15 cellular contexts compared by ENCODE assay signal in genomic region chr9:97553841-97554240, GRCh38. TPM values are rescaled to one million over a fixed set of nuclear protein-coding genes. Genes with fewer than 3 reads are reported as not detected.
DNase-seq lines count a peak whose midpoint lies in the region; ATAC-seq and TF ChIP-seq lines count a peak whose summit lies in the region.
"Had no signal": no experiment of that assay in that cellular context is flagged by ENCODE, and none has a peak within 500 bp of the region (broad histone marks: within the 10 kb centered on the region; RNA-seq: fewer than 3 reads in every experiment).

No MANE protein-coding gene starts in this region.

- TF ChIP-seq CTCF in esophagus muscularis mucosa (IDR thresholded peaks at IDR 0.05) (no peak), thyroid gland (IDR thresholded peaks at IDR 0.05) (no peak), vagina (IDR thresholded peaks at IDR 0.05) (no peak)

- H3K4me3 ChIP-seq in esophagus muscularis mucosa (no peak overlapping the region), thyroid gland (replicated peaks in 1 of 3) (no peak overlapping the region), vagina (no peak overlapping the region)
- H3K4me3 ChIP-seq: A549, GM23248, HAP-1 had no signal

- no peak for ATAC-seq in HG03457 (IDR thresholded peaks at IDR 0.05; ENCODE audit: unreplicated experiment)
- ATAC-seq: A549 had no signal

- no peak for TF ChIP-seq POLR2A in esophagus muscularis mucosa (IDR thresholded peaks at IDR 0.05; ENCODE audit: low read depth)
- no peak for TF ChIP-seq POLR2A in thyroid gland (IDR thresholded peaks at IDR 0.05)
- TF ChIP-seq POLR2A in vagina (IDR thresholded peaks at IDR 0.05): no peak

- intact Hi-C loops in esophagus muscularis mucosa (cut with DNase I): no loop called here
- intact Hi-C loops in thyroid gland (cut with DNase I): no loop called here
- intact Hi-C loops in vagina (cut with DNase I): no loop called here

- H3K36me3 ChIP-seq in esophagus muscularis mucosa (peaks cover 9 to 45% (median 25%) of the 10 kb centered on the region in 4 donors), thyroid gland (no peaks in the 10 kb centered on the region), vagina (no peaks in the 10 kb centered on the region)
- H3K36me3 ChIP-seq: HAP-1 had no signal

- H3K27me3 ChIP-seq in esophagus muscularis mucosa (no peaks in the 10 kb centered on the region), thyroid gland (no peaks in the 10 kb centered on the region), vagina (no peaks in the 10 kb centered on the region)

- DNase-seq in caudate nucleus (lab: John Stamatoyannopoulos, UW): peak in 4 of 61 donors; percentile 13 to 42 (median 20)
- no peak for DNase-seq in esophagus muscularis mucosa (ENCODE audit: extremely low spot score)
- DNase-seq in thyroid gland: no peak
- DNase-seq in vagina (ENCODE audit: extremely low spot score in 2 of 2): no peak
- DNase-seq in dedifferentiated amniotic fluid mesenchymal stem cell (ENCODE audit: extremely low spot score): no peak
- DNase-seq in LoVo (ENCODE audit: low spot score): no peak
- DNase-seq: AML-193; Caco-2; CD4-positive, alpha-beta T cell; GM23248; IMR-90 had no signal

- no peak for TF ChIP-seq EP300 in esophagus muscularis mucosa (IDR thresholded peaks at IDR 0.05)

- peak overlapping the region; percentile 58 for H3K27ac ChIP-seq in caudate nucleus (ENCODE audit: low read depth, low read length)
- H3K27ac ChIP-seq in esophagus muscularis mucosa (replicated peaks in 1 of 4): peak overlapping the region in 3 of 4 donors; percentile 39 to 93 (median 91)
- peak overlapping the region in 2 of 3 donors; percentile 19 to 97 for H3K27ac ChIP-seq in thyroid gland
- H3K27ac ChIP-seq in vagina: peak overlapping the region; percentile 95
- H3K27ac ChIP-seq: A549, C4-2B, GM23248 had no signal

- H3K4me1 ChIP-seq in esophagus muscularis mucosa (peaks cover 37 to 50% (median 41%) of the 10 kb centered on the region in 4 donors), thyroid gland (peaks cover 37 to 39% of the 10 kb centered on the region in 2 donors), vagina (peaks cover 29% of the 10 kb centered on the region)
- H3K4me1 ChIP-seq: A549, Caco-2, HAP-1 had no signal

- H3K9me3 ChIP-seq in esophagus muscularis mucosa (no peaks in the 10 kb centered on the region), thyroid gland (no peaks in the 10 kb centered on the region), vagina (no peaks in the 10 kb centered on the region)
- H3K9me3 ChIP-seq: A549, Caco-2, HAP-1 had no signal

- 86% methylated on average over 5 of the region's 5 CpGs for WGBS in esophagus muscularis mucosa
- 82 to 90% methylated on average over 5 of the region's 5 CpGs for WGBS in thyroid gland, 2 donors

RNA-seq across cellular contexts. Expression of gene TMOD1, which starts 52.4 kb away (rescaled TPM):
- total RNA-seq in esophagus muscularis mucosa (10 to 100 TPM; 68.4 to 97.6 (median 71.6) TPM), thyroid gland (10 to 100 TPM; 33.4 to 38.6 (median 37.0) TPM), vagina (21.1 TPM)
